1 cellular context compared by ENCODE assay signal in genomic region chr5:73544429-73545402, GRCh38.
TF ChIP-seq lines count a peak whose summit lies in the region.

No MANE protein-coding gene starts in this region.

TF ChIP-seq in H1, 55 proteins besides CTCF, POLR2A, EP300 and RAD21:
- TF ChIP-seq EGR1 (IDR thresholded peaks at IDR 0.05; ENCODE audit: borderline replicate concordance, low read depth, low read length) (no peak), GABPA (IDR thresholded peaks at IDR 0.05; ENCODE audit: borderline replicate concordance, insufficient read depth, low read length) (no peak), RNF2 (IDR thresholded peaks at IDR 0.05; ENCODE audit: borderline replicate concordance, low read depth, low read length, missing control alignments, poor library complexity, severe bottlenecking) (no peak), BCL11A (IDR thresholded peaks at IDR 0.05; ENCODE audit: low read depth in 2 of 2, low read length in 2 of 2) (no peak), POLR2AphosphoS5 (IDR thresholded peaks at IDR 0.05; ENCODE audit: low read depth, low read length) (no peak), MAX (IDR thresholded peaks at IDR 0.05) (no peak), BACH1 (IDR thresholded peaks at IDR 0.05; ENCODE audit: low read length) (no peak), CHD7 (IDR thresholded peaks at IDR 0.05; ENCODE audit: insufficient replicate concordance, low read length) (no peak), BRCA1 (IDR thresholded peaks at IDR 0.05; ENCODE audit: low read depth, low read length) (no peak), ASH2L (IDR thresholded peaks at IDR 0.05; ENCODE audit: low read length) (no peak), KDM4A (IDR thresholded peaks at IDR 0.05; ENCODE audit: low read depth, low read length, severe bottlenecking) (no peak), CEBPB (IDR thresholded peaks at IDR 0.05; ENCODE audit: low read depth, low read length) (no peak), ATF2 (IDR thresholded peaks at IDR 0.05; ENCODE audit: low read length) (no peak), SRF (IDR thresholded peaks at IDR 0.05; ENCODE audit: low read depth, low read length) (no peak), CBX5 (IDR thresholded peaks at IDR 0.05; ENCODE audit: low read depth, low read length) (no peak), POU5F1 (IDR thresholded peaks at IDR 0.05; ENCODE audit: low read depth, low read length) (no peak), JUN (IDR thresholded peaks at IDR 0.05; ENCODE audit: low read depth, low read length) (no peak), MAFK (IDR thresholded peaks at IDR 0.05; ENCODE audit: low read depth, low read length) (no peak)
TF ChIP-seq in H1: peak in this region for 0.
